Comparison of ENCODE assay signal across 19 cellular contexts in genomic region chr5:7391215-7391614, GRCh38. TPM values are rescaled to one million over a fixed set of nuclear protein-coding genes. Genes with fewer than 3 reads are reported as not detected.
A peak's percentile ranks its signal among the peaks of the same experiment; 100 is the strongest.
DNase-seq lines count a peak whose midpoint lies in the region; ATAC-seq and TF ChIP-seq lines count a peak whose summit lies in the region.
"Had no signal": no experiment of that assay in that cellular context is flagged by ENCODE, and none has a peak within 500 bp of the region (broad histone marks: within the 10 kb centered on the region; RNA-seq: fewer than 3 reads in every experiment).

No MANE protein-coding gene starts in this region.

- no peaks in the 10 kb centered on the region for H3K36me3 ChIP-seq in colonic mucosa

- H3K4me3 ChIP-seq in colonic mucosa = no peak overlapping the region
- H3K4me3 ChIP-seq: dorsolateral prefrontal cortex had no signal

- H3K9me3 Mint-ChIP-seq in Calu3 (ENCODE audit: low read depth, unreplicated experiment) (no peaks in the 10 kb centered on the region), nephron (no peaks in the 10 kb centered on the region)
- H3K9me3 Mint-ChIP-seq: mesothelial cell of epicardium had no signal

- H3K9ac ChIP-seq in colonic mucosa (ENCODE audit: low read depth in 2 of 2, low read length in 2 of 2) = no peak overlapping the region
- H3K9ac ChIP-seq: parathyroid adenoma had no signal

- no peak for ATAC-seq in HG02981 (IDR thresholded peaks at IDR 0.05; ENCODE audit: unreplicated experiment)

- H3K9me3 ChIP-seq in colonic mucosa = no peaks in the 10 kb centered on the region

- peaks cover 3% of the 10 kb centered on the region for H3K4me1 ChIP-seq in colonic mucosa

- CTCF ChIA-PET in Calu3 (lab: Charles Lee) = no interaction called here

- TF ChIP-seq CTCF in Calu3 (IDR thresholded peaks at IDR 0.05; ENCODE audit: unreplicated experiment) (no peak), colonic mucosa (IDR thresholded peaks at IDR 0.05) (peak; percentile 22), nephron (IDR thresholded peaks at IDR 0.05; ENCODE audit: unreplicated experiment in 3 of 3) (peak in 2 of 3 experiments; percentile 10 to 20)

- intact Hi-C loops in Calu3 (cut with micrococcal nuclease; ENCODE audit: unreplicated experiment) (loop anchor here (5.0 kb wide), 2 partner anchors 129 to 356 kb away; no protein-coding TSS in a partner anchor), colonic mucosa (cut with DNase I) (loop anchor here (5.0 to 10.0 kb wide), 4 partner anchors 136 to 624 kb away; no protein-coding TSS in a partner anchor)

- no peak overlapping the region for H3K27ac Mint-ChIP-seq in Calu3 (ENCODE audit: unreplicated experiment)
- H3K27ac Mint-ChIP-seq in nephron = peak overlapping the region in 1 of 3 experiments; percentile 24
- H3K27ac Mint-ChIP-seq: mesothelial cell of epicardium had no signal

- DNase-seq in Calu3 (peak; percentile 53), NCI-H510A treated with DMSO at 0.1 percent for 48 hours (lab: John Stamatoyannopoulos, UW) (peak; percentile 55), colonic mucosa (no peak), NCI-H1092 (lab: John Stamatoyannopoulos, UW) (no peak), NCI-H345 treated with DMSO at 0.1 percent for 48 hours (lab: John Stamatoyannopoulos, UW; ENCODE audit: unreplicated experiment) (no peak), DMS153 (lab: John Stamatoyannopoulos, UW) (no peak)
- DNase-seq: activated effector memory CD4-positive, alpha-beta T cell treated with Interleukin-2 at 50 U/mL for 16 hours; aorta; dorsolateral prefrontal cortex; KG1; NCI-H1105 treated with DMSO at 0.1 percent for 48 hours; SIG-M5; stimulated activated CD4-positive, alpha-beta T cell treated with anti-CD3 and anti-CD28 coated beads, Interleukin-15, amount 100 ng/mL, for 24 hours; substantia nigra had no signal

- H3K4me3 Mint-ChIP-seq in Calu3 (ENCODE audit: low read depth, unreplicated experiment) (no peak overlapping the region), nephron (no peak overlapping the region)
- H3K4me3 Mint-ChIP-seq: mesothelial cell of epicardium had no signal

- H3K4me1 Mint-ChIP-seq in Calu3 (ENCODE audit: low read depth, unreplicated experiment) = no peaks in the 10 kb centered on the region
- peaks cover 6% of the 10 kb centered on the region for H3K4me1 Mint-ChIP-seq in nephron

- H3K27me3 ChIP-seq in colonic mucosa = peaks cover 10% of the 10 kb centered on the region

- H3K27me3 Mint-ChIP-seq in Calu3 (ENCODE audit: unreplicated experiment) (peaks cover under 1% of the 10 kb centered on the region), nephron (ENCODE audit: low read depth) (peaks cover 24% of the 10 kb centered on the region)

- H3K27ac ChIP-seq in colonic mucosa = no peak overlapping the region
- H3K27ac ChIP-seq: parathyroid adenoma had no signal

- no peaks in the 10 kb centered on the region for H3K36me3 Mint-ChIP-seq in Calu3 (ENCODE audit: insufficient read depth, unreplicated experiment)
- H3K36me3 Mint-ChIP-seq in nephron (ENCODE audit: low read depth) = no peaks in the 10 kb centered on the region
- H3K36me3 Mint-ChIP-seq: mesothelial cell of epicardium had no signal

- no TSS peak for BruUV-seq in Calu3 (replicated peaks; lab: Mats Ljungman, UMichigan)

RNA-seq across cellular contexts. Expression of gene ADCY2, which starts 4.7 kb away (rescaled TPM):
- not detected in 2 replicates for total RNA-seq in Calu3 (2022)
- 1 to 10 TPM in 1 of 2 donors, under 1 TPM in 1; 0.67 to 1.9 TPM for total RNA-seq in colonic mucosa
- total RNA-seq: activated CD8-positive, alpha-beta memory T cell treated with anti-CD3 and anti-CD28 coated beads for 36 hours had no signal

Comparison
In these comparisons a context has a peak if more than half of its experiments do, and no peak if none do; other contexts are left out.
1. DNase-seq: peak in Calu3 (single experiment) and NCI-H510A treated with DMSO at 0.1 percent for 48 hours (single experiment); none in colonic mucosa (single experiment), NCI-H1092 (single experiment), NCI-H345 treated with DMSO at 0.1 percent for 48 hours (single experiment) and DMS153 (single experiment).